In genomic region chr6:141123497-141123896, GRCh38 we compare ENCODE assay signal across 14 cellular contexts.
"Had no signal": no experiment of that assay in that cellular context is flagged by ENCODE, and none has a peak within 500 bp of the region (broad histone marks: within the 10 kb centered on the region; RNA-seq: fewer than 3 reads in every experiment).

No MANE protein-coding gene starts in this region.

- H3K27ac ChIP-seq: ovary, tibial nerve, VCaP had no signal

- H3K4me3 ChIP-seq: ovary, tibial nerve had no signal

- H3K9me3 ChIP-seq: ovary, tibial nerve had no signal

- ATAC-seq: activated T-cell treated with anti-CD3 and anti-CD28 coated beads, Interleukin-2, amount 50 U/mL, for 72 hours had no signal

- H3K36me3 ChIP-seq: ovary, tibial nerve had no signal

- DNase-seq: activated CD4-positive, alpha-beta memory T cell treated with anti-CD3 and anti-CD28 coated beads, Interleukin-2, amount 10 ng/mL, durations not matched to agents 7 days and 5 days; activated gamma-delta T cell treated with Interleukin-2 at 50 U/mL for 16 hours; activated naive CD8-positive, alpha-beta T cell treated with anti-CD3 and anti-CD28 coated beads, Interleukin-2, amount 10 ng/mL, durations not matched to agents 7 days and 5 days; activated T-cell treated with anti-CD3 and anti-CD28 coated beads, Interleukin-2, amount 50 U/mL, for 72 hours; anterior cingulate cortex; cerebellar nuclear complex; hippocampal formation; mesendoderm; ovary; stimulated activated CD4-positive, alpha-beta T cell treated with anti-CD3 and anti-CD28 coated beads, Interleukin-15, amount 100 ng/mL, for 24 hours; stimulated activated CD4-positive, alpha-beta T cell treated with anti-CD3 and anti-CD28 coated beads, Interleukin-4, amount 100 ng/mL, for 4 hours; T1000 had no signal

- H3K27me3 ChIP-seq: ovary, tibial nerve had no signal
